2 cellular contexts compared by ENCODE assay signal in the genomic region with DNA sequence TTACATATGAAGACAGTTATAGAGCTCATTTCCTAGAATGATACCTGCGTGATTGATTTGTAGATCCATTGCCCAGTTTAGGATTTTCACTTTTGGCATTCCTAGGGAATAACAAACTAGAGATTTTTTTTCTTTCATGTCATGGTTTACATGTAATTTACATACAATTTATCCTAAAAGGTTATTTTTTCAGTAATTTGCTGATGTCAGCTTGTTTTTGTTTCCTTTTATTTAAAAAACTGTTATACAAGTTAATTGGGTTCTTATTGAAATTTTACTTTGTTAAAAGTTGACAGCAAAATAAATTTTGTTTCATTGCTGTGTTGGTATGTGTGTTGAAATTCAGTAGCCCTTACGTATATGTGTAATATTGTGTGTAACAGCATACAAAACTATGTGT.
TF ChIP-seq lines count a peak whose summit lies in the region.

No MANE protein-coding gene starts in this region.

TF ChIP-seq in IMR-90, 13 proteins besides CTCF, POLR2A, EP300 and RAD21:
- TF ChIP-seq ELK1 (IDR thresholded peaks at IDR 0.05; ENCODE audit: borderline replicate concordance, low read depth, low read length) (no peak), MAFK (IDR thresholded peaks at IDR 0.05; ENCODE audit: low read depth, low read length) (peak; percentile 98), BHLHE40 (IDR thresholded peaks at IDR 0.05; ENCODE audit: low read depth, low read length) (no peak), CEBPB (IDR thresholded peaks at IDR 0.05; ENCODE audit: low read depth, low read length) (no peak), RCOR1 (IDR thresholded peaks at IDR 0.05; ENCODE audit: insufficient replicate concordance, low read length) (no peak)

TF ChIP-seq in GM12878, 131 proteins besides CTCF, POLR2A, EP300 and RAD21:
- TF ChIP-seq E2F4 (IDR thresholded peaks at IDR 0.05; ENCODE audit: low read depth, low read length) (no peak), STAT3 (IDR thresholded peaks at IDR 0.05; ENCODE audit: low read depth, low read length) (no peak), HCFC1 (IDR thresholded peaks at IDR 0.05; ENCODE audit: low read length) (no peak), CEBPB (IDR thresholded peaks at IDR 0.05; ENCODE audit: borderline replicate concordance in 1 of 2, low read depth in 2 of 2, low read length in 2 of 2) (no peak), NFIC (IDR thresholded peaks at IDR 0.05; ENCODE audit: low read depth, low read length) (no peak), TCF3 (IDR thresholded peaks at IDR 0.05; ENCODE audit: borderline replicate concordance, insufficient read depth, low read depth, low read length) (no peak), SMAD5 (IDR thresholded peaks at IDR 0.05; ENCODE audit: low read depth) (no peak), ZBED1 (IDR thresholded peaks at IDR 0.05; ENCODE audit: borderline replicate concordance) (no peak), SREBF2 (IDR thresholded peaks at IDR 0.05; ENCODE audit: low read length) (no peak), MEF2B (IDR thresholded peaks at IDR 0.05; ENCODE audit: partially characterized antibody, poor library complexity, severe bottlenecking) (no peak), CBX5 (IDR thresholded peaks at IDR 0.05; ENCODE audit: low read depth) (no peak), RUNX3 (IDR thresholded peaks at IDR 0.05; ENCODE audit: low read length) (no peak)
- TF ChIP-seq, protein P1, sequence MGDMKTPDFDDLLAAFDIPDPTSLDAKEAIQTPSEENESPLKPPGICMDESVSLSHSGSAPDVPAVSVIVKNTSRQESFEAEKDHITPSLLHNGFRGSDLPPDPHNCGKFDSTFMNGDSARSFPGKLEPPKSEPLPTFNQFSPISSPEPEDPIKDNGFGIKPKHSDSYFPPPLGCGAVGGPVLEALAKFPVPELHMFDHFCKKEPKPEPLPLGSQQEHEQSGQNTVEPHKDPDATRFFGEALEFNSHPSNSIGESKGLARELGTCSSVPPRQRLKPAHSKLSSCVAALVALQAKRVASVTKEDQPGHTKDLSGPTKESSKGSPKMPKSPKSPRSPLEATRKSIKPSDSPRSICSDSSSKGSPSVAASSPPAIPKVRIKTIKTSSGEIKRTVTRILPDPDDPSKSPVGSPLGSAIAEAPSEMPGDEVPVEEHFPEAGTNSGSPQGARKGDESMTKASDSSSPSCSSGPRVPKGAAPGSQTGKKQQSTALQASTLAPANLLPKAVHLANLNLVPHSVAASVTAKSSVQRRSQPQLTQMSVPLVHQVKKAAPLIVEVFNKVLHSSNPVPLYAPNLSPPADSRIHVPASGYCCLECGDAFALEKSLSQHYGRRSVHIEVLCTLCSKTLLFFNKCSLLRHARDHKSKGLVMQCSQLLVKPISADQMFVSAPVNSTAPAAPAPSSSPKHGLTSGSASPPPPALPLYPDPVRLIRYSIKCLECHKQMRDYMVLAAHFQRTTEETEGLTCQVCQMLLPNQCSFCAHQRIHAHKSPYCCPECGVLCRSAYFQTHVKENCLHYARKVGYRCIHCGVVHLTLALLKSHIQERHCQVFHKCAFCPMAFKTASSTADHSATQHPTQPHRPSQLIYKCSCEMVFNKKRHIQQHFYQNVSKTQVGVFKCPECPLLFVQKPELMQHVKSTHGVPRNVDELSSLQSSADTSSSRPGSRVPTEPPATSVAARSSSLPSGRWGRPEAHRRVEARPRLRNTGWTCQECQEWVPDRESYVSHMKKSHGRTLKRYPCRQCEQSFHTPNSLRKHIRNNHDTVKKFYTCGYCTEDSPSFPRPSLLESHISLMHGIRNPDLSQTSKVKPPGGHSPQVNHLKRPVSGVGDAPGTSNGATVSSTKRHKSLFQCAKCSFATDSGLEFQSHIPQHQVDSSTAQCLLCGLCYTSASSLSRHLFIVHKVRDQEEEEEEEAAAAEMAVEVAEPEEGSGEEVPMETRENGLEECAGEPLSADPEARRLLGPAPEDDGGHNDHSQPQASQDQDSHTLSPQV (IDR thresholded peaks at IDR 0.05), result no peak
- TF ChIP-seq, protein P2, sequence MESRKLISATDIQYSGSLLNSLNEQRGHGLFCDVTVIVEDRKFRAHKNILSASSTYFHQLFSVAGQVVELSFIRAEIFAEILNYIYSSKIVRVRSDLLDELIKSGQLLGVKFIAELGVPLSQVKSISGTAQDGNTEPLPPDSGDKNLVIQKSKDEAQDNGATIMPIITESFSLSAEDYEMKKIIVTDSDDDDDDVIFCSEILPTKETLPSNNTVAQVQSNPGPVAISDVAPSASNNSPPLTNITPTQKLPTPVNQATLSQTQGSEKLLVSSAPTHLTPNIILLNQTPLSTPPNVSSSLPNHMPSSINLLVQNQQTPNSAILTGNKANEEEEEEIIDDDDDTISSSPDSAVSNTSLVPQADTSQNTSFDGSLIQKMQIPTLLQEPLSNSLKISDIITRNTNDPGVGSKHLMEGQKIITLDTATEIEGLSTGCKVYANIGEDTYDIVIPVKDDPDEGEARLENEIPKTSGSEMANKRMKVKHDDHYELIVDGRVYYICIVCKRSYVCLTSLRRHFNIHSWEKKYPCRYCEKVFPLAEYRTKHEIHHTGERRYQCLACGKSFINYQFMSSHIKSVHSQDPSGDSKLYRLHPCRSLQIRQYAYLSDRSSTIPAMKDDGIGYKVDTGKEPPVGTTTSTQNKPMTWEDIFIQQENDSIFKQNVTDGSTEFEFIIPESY (IDR thresholded peaks at IDR 0.05), result no peak
- TF ChIP-seq, protein P3, sequence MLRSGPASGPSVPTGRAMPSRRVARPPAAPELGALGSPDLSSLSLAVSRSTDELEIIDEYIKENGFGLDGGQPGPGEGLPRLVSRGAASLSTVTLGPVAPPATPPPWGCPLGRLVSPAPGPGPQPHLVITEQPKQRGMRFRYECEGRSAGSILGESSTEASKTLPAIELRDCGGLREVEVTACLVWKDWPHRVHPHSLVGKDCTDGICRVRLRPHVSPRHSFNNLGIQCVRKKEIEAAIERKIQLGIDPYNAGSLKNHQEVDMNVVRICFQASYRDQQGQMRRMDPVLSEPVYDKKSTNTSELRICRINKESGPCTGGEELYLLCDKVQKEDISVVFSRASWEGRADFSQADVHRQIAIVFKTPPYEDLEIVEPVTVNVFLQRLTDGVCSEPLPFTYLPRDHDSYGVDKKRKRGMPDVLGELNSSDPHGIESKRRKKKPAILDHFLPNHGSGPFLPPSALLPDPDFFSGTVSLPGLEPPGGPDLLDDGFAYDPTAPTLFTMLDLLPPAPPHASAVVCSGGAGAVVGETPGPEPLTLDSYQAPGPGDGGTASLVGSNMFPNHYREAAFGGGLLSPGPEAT (IDR thresholded peaks at IDR 0.05; ENCODE audit: low read depth), result no peak
